18 cellular contexts compared by ENCODE assay signal in the genomic region with DNA sequence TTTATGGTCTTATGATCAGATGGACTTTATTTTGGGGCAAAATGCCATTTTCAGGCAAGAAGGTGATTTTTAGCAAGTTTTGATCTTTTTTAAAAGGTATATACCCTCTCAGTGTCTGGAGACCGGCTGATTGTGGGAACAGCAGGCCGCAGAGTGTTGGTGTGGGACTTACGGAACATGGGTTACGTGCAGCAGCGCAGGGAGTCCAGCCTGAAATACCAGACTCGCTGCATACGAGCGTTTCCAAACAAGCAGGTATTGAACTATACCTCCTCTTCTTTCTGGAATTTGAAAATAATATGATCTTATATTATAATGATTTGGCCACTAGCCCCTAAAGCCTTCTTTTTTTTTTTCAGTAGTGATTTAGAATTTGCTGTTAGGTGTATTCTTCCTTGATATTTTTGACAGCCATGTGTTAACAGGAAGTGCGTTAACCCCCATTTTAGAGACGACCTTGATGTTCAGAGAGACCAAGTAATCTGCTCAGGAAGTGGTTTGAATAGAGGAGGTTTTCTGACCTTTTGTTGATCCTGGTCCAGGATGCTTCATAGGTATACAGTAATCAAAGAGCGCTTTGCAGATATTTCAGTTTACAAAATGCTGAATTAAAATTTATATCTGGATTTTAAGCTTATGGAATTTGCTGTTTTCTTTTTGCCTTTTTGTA. TPM values are rescaled to one million over a fixed set of nuclear protein-coding genes. Genes with fewer than 3 reads are reported as not detected.
DNase-seq lines count a peak whose midpoint lies in the region; ATAC-seq, FAIRE-seq and TF ChIP-seq lines count a peak whose summit lies in the region.
"Had no signal": no experiment of that assay in that cellular context is flagged by ENCODE, and none has a peak within 500 bp of the region (broad histone marks: within the 10 kb centered on the region; RNA-seq: fewer than 3 reads in every experiment).

No MANE protein-coding gene starts in this region.

- H3K27me3 Mint-ChIP-seq in CD8-positive, alpha-beta memory T cell: no peaks in the 10 kb centered on the region
- H3K27me3 Mint-ChIP-seq in T-cell: no peaks in the 10 kb centered on the region

- POLR2A ChIA-PET in CD8-positive, alpha-beta memory T cell (lab: Charles Lee): interaction anchor here (0.6 kb wide), 1 partner anchor 28 kb away, joined by 3 read pairs; no protein-coding TSS in a partner anchor
- POLR2A ChIA-PET in T-cell (lab: Charles Lee): interaction anchor here in 1 of 2 donors (0.6 kb wide), 1 partner anchor 1223 kb away, joined by 9 read pairs; no protein-coding TSS in a partner anchor
- POLR2A ChIA-PET in K562 (lab: Yijun Ruan, JAX): interaction anchor here (0.7 kb wide), 1 partner anchor 41 kb away, joined by 3 read pairs; no protein-coding TSS in a partner anchor

- H3K9ac ChIP-seq in BLaER1 (no peak overlapping the region), K562 (ENCODE audit: insufficient read depth in 1 of 2, low read depth in 2 of 2, low read length in 2 of 2) (no peak overlapping the region)

- FAIRE-seq in K562 (lab: Jason Lieb, UNC): no peak

- peak overlapping the region; percentile 65 to 93 (median 80) for H3K27ac Mint-ChIP-seq in CD8-positive, alpha-beta memory T cell
- peak overlapping the region; percentile 68 to 85 for H3K27ac Mint-ChIP-seq in T-cell
- H3K27ac Mint-ChIP-seq: H9 had no signal

- no TSS peak for BruUV-seq in K562 (replicated peaks; lab: Mats Ljungman, UMichigan)

- H3K9me1 ChIP-seq in K562 (ENCODE audit: control insufficient read depth, insufficient read depth, low read length): no peaks in the 10 kb centered on the region

- H4K20me1 ChIP-seq in BLaER1: peaks cover 100% of the 10 kb centered on the region
- H4K20me1 ChIP-seq in K562 (replicated peaks; ENCODE audit: control insufficient read depth, insufficient read depth, low read length): peaks cover 10% of the 10 kb centered on the region

- H3K4me3 Mint-ChIP-seq in CD8-positive, alpha-beta memory T cell: peak overlapping the region; percentile 39 to 80 (median 56)
- peak overlapping the region; percentile 37 to 51 (median 45) for H3K4me3 Mint-ChIP-seq in T-cell
- H3K4me3 Mint-ChIP-seq: H9 had no signal

- TF ChIP-seq POLR2A in K562 (conservative IDR thresholded peaks at IDR 0.05): no peak

- H3K27me3 ChIP-seq in BLaER1 (no peaks in the 10 kb centered on the region), K562 (ENCODE audit: control insufficient read depth in 2 of 2, insufficient read depth in 2 of 2, low read length in 2 of 2) (no peaks in the 10 kb centered on the region)
- no peaks in the 10 kb centered on the region for H3K27me3 ChIP-seq in CD8-positive, alpha-beta memory T cell (ENCODE audit: insufficient read depth, low read length, poor library complexity, severe bottlenecking)
- H3K27me3 ChIP-seq: gastroesophageal sphincter, left lung, thyroid gland had no signal

- 93% methylated on average over 11 of the region's 11 CpGs for WGBS in K562 (ENCODE audit: insufficient coverage, low coverage, missing lambda C conversion rate)

- ATAC-seq in T-cell (replicated peaks in 1 of 4) (peak; percentile 91 to 100 (median 99)), K562 (no peak), HG02642 (IDR thresholded peaks at IDR 0.05; ENCODE audit: poor library complexity, unreplicated experiment) (no peak)
- ATAC-seq: gastroesophageal sphincter, left lung had no signal

- peaks cover 22 to 82% (median 27%) of the 10 kb centered on the region in 3 donors for H3K36me3 Mint-ChIP-seq in CD8-positive, alpha-beta memory T cell
- peaks cover 55% of the 10 kb centered on the region for H3K36me3 Mint-ChIP-seq in T-cell

- H3K79me2 ChIP-seq in K562 (ENCODE audit: control insufficient read depth, insufficient read depth, low read length): peaks cover 88% of the 10 kb centered on the region

- H3K4me2 ChIP-seq in BLaER1 (peak overlapping the region; percentile 90), K562 (ENCODE audit: insufficient read depth, low read length) (no peak overlapping the region)

- no peaks in the 10 kb centered on the region for H3K9me3 Mint-ChIP-seq in CD8-positive, alpha-beta memory T cell
- no peaks in the 10 kb centered on the region for H3K9me3 Mint-ChIP-seq in T-cell
- H3K9me3 Mint-ChIP-seq: H9 had no signal

- H3K4me1 ChIP-seq in BLaER1 (peaks cover 97% of the 10 kb centered on the region), K562 (replicated peaks in 1 of 2; ENCODE audit: control insufficient read depth in 2 of 2, insufficient read depth in 2 of 2, low read length in 2 of 2) (peaks cover 4 to 30% of the 10 kb centered on the region in 2 experiments; a peak in 4 of 5 replicates)
- peaks cover 65% of the 10 kb centered on the region for H3K4me1 ChIP-seq in CD8-positive, alpha-beta memory T cell (ENCODE audit: insufficient read depth, low read length)

- H3K36me3 ChIP-seq in BLaER1 (peaks cover 95% of the 10 kb centered on the region), K562 (ENCODE audit: control insufficient read depth, insufficient read depth, low read length) (peaks cover 99% of the 10 kb centered on the region)
- peaks cover 38% of the 10 kb centered on the region for H3K36me3 ChIP-seq in CD8-positive, alpha-beta memory T cell (ENCODE audit: insufficient read depth, low read length)

- CTCF ChIA-PET in CD8-positive, alpha-beta memory T cell (lab: Charles Lee): interaction anchor here (1.5 kb wide), 1 partner anchor 1259 kb away, joined by 4 read pairs; a partner anchor contains a TSS
- CTCF ChIA-PET in T-cell (lab: Charles Lee) (interaction anchor here in 1 of 2 donors (0.7 kb wide), 1 partner anchor 30 kb away, joined by 5 read pairs; no protein-coding TSS in a partner anchor), K562 (lab: Yijun Ruan, JAX; ENCODE audit: low intra/inter-chr PET ratio) (interaction anchor here (0.5 kb wide), 1 partner anchor 1528 kb away, joined by 3 read pairs; no protein-coding TSS in a partner anchor)

- H3K27ac ChIP-seq in BLaER1 (no peak overlapping the region), K562 (ENCODE audit: extremely low read depth, low read depth, low read length) (no peak overlapping the region; the same call in 2 of the 3 replicates)
- peak overlapping the region; percentile 28 for H3K27ac ChIP-seq in CD8-positive, alpha-beta memory T cell (ENCODE audit: low read depth, low read length)
- H3K27ac ChIP-seq: epithelial cell of prostate, gastroesophageal sphincter, left lung, thyroid gland had no signal

- no peak overlapping the region for H2AFZ ChIP-seq in K562 (ENCODE audit: low read depth, low read length)

- peak in 2 of 5 donors; percentile 68 to 72 for DNase-seq in CD8-positive, alpha-beta memory T cell
- DNase-seq in T-cell (peak in 3 of 34 experiments; percentile 25 to 33 (median 27)), K562 (ENCODE audit: extremely low read depth in 1 of 4, low spot score in 3 of 4) (no peak), CD1c-positive myeloid dendritic cell (ENCODE audit: extremely low spot score) (no peak), NCI-H1105 (lab: John Stamatoyannopoulos, UW) (no peak)
- no peak for DNase-seq in effector CD8-positive, alpha-beta T cell (lab: John Stamatoyannopoulos, UW)
- DNase-seq: cortex of kidney, DMS 273 treated with DMSO at 0.1 percent for 48 hours, H9, left lung, NCI-H748 treated with DMSO at 0.1 percent for 48 hours, RPMI8226, thyroid gland had no signal

- TF ChIP-seq CTCF in K562 (IDR thresholded peaks at IDR 0.05 in 2 of 3, conservative IDR thresholded peaks at IDR 0.05 in 1 of 3; ENCODE audit: insufficient read depth in 2 of 3, low read depth in 1 of 3, low read length in 3 of 3): no peak

- intact Hi-C loops in K562 (cut with micrococcal nuclease): no loop called here

- no peak for TF ChIP-seq RAD21 in K562 (CRISPR knock-in tag; conservative IDR thresholded peaks at IDR 0.05 in 1 of 2, IDR thresholded peaks at IDR 0.05 in 1 of 2)

- no peak for TF ChIP-seq EP300 in K562 (IDR thresholded peaks at IDR 0.05; ENCODE audit: low read length)

- H3K9me3 ChIP-seq in BLaER1 (no peaks in the 10 kb centered on the region), K562 (replicated peaks; ENCODE audit: control insufficient read depth, insufficient read depth, low read depth, low read length) (no peaks in the 10 kb centered on the region)
- H3K9me3 ChIP-seq in CD8-positive, alpha-beta memory T cell (ENCODE audit: low read length): no peaks in the 10 kb centered on the region
- H3K9me3 ChIP-seq: gastroesophageal sphincter, left lung, thyroid gland had no signal

- H3K4me1 Mint-ChIP-seq in CD8-positive, alpha-beta memory T cell: peaks cover 64 to 86% (median 83%) of the 10 kb centered on the region in 3 donors
- peaks cover 66 to 78% (median 72%) of the 10 kb centered on the region in 3 donors for H3K4me1 Mint-ChIP-seq in T-cell

- in situ Hi-C loops in K562 (cut with MboI): no loop called here

- H3K4me3 ChIP-seq in BLaER1 (peak overlapping the region; percentile 27; the same call in 1 of the 2 replicates), K562 (no peak overlapping the region)
- peak overlapping the region; percentile 17 for H3K4me3 ChIP-seq in CD8-positive, alpha-beta memory T cell (ENCODE audit: low read length)
- H3K4me3 ChIP-seq: gastroesophageal sphincter, left lung, thyroid gland had no signal

RNA-seq across cellular contexts. Expression of a gene that starts 6.2 kb away (rescaled TPM):
- 100 to 1,000 TPM; 254 to 255 TPM for total RNA-seq in CD8-positive, alpha-beta memory T cell
- 231 TPM for polyA plus RNA-seq in CD8-positive, alpha-beta memory T cell
- total RNA-seq in T-cell: 100 to 1,000 TPM; 116 to 139 (median 127) TPM
- 149 and 187 TPM in 2 replicates for total RNA-seq in K562 (2011; cell fraction: chromatin; rRNA removed; ENCODE audit: low replicate concordance)
- 124 and 136 TPM in 2 replicates for total RNA-seq in K562 (2011; cell fraction: nucleolus; rRNA removed)
- 122 and 148 TPM in 2 replicates for total RNA-seq in K562 (2011; cell fraction: nucleoplasm; rRNA removed)
- 167 and 343 TPM in 2 replicates for total RNA-seq in K562 (2014; rRNA removed)
- 175 and 182 TPM in 2 replicates for total RNA-seq in K562 (2014; rRNA removed; fragmentation: Illumina TruSeq; extraction: Trizol)
- total RNA-seq in K562 (2015; rRNA removed; fragmentation: Illumina TruSeq; extraction: Trizol): 176 TPM in 2 replicates
- 184 and 188 TPM in 2 replicates for total RNA-seq in K562 (2021)
- polyA plus RNA-seq in K562 (2011; rRNA removed): 284 and 291 TPM in 2 replicates
- polyA plus RNA-seq in K562 (2011; cell fraction: cytosol; rRNA removed): 229 and 238 TPM in 2 replicates
- 508 and 513 TPM in 2 replicates for polyA plus RNA-seq in K562 (2011; cell fraction: nucleus; rRNA removed)
- polyA plus RNA-seq in K562 (2012): 240 and 296 TPM in 2 replicates
- 225 and 269 TPM in 2 replicates for polyA plus RNA-seq in K562 (2014; fragmentation: Illumina TruSeq; extraction: Trizol)
- polyA plus RNA-seq in K562 (2014; fragmentation: Nextera tagmentation; extraction: Ambion mirVana): 100 to 1,000 TPM; 597 to 761 TPM
- polyA plus RNA-seq in K562 (2014; rRNA removed): 226 and 272 TPM in 2 replicates
- polyA minus RNA-seq in K562 (2011; rRNA and poly(A)+ RNA removed): 277 and 350 TPM in 2 replicates
- 163 and 167 TPM in 2 replicates for polyA minus RNA-seq in K562 (2011; cell fraction: cytosol; rRNA and poly(A)+ RNA removed)
- polyA minus RNA-seq in K562 (2011; cell fraction: nucleus; rRNA and poly(A)+ RNA removed): 142 and 231 TPM in 2 replicates

RNA-seq across cellular contexts. Expression of a gene that starts 12.5 kb away (rescaled TPM):
- not detected for total RNA-seq in CD8-positive, alpha-beta memory T cell
- polyA plus RNA-seq in CD8-positive, alpha-beta memory T cell: not detected
- total RNA-seq in T-cell (not detected), K562 (2014; rRNA removed) (0.36 and 0.37 TPM in 2 replicates), K562 (2014; rRNA removed; fragmentation: Illumina TruSeq; extraction: Trizol) (0.07 and 0.13 TPM in 2 replicates), K562 (2015; rRNA removed; fragmentation: Illumina TruSeq; extraction: Trizol) (0.07 TPM in 1 of 2 replicates, not detected in the other), K562 (2021) (0.40 and 0.58 TPM in 2 replicates)
- 0.42 TPM in 1 of 2 replicates, not detected in the other for total RNA-seq in K562 (2011; cell fraction: chromatin; rRNA removed; ENCODE audit: low replicate concordance)
- total RNA-seq in K562 (2011; cell fraction: nucleolus; rRNA removed): 0.33 TPM in 1 of 2 replicates, not detected in the other
- total RNA-seq in K562 (2011; cell fraction: nucleoplasm; rRNA removed): 0.38 TPM in 1 of 2 replicates, not detected in the other
- polyA plus RNA-seq in K562 (2011; rRNA removed) (0.08 TPM in 1 of 2 replicates, not detected in the other), K562 (2014; fragmentation: Illumina TruSeq; extraction: Trizol) (0.09 and 0.12 TPM in 2 replicates), K562 (2014; fragmentation: Nextera tagmentation; extraction: Ambion mirVana) (not detected), K562 (2014; rRNA removed) (0.05 and 0.37 TPM in 2 replicates)
- polyA plus RNA-seq in K562 (2011; cell fraction: cytosol; rRNA removed): 0.10 TPM in 1 of 2 replicates, not detected in the other
- 0.20 TPM in 1 of 2 replicates, not detected in the other for polyA plus RNA-seq in K562 (2011; cell fraction: nucleus; rRNA removed)
- polyA plus RNA-seq in K562 (2012): 0.26 and 0.44 TPM in 2 replicates
- polyA minus RNA-seq in K562 (2011; rRNA and poly(A)+ RNA removed): not detected in 2 replicates
- not detected in 2 replicates for polyA minus RNA-seq in K562 (2011; cell fraction: cytosol; rRNA and poly(A)+ RNA removed)
- not detected in 2 replicates for polyA minus RNA-seq in K562 (2011; cell fraction: nucleus; rRNA and poly(A)+ RNA removed)
- total RNA-seq: gastroesophageal sphincter, left lung, osteocyte, thyroid gland had no signal

RNA-seq across cellular contexts. Expression of a gene that starts 24.7 kb away (rescaled TPM):
- total RNA-seq in CD8-positive, alpha-beta memory T cell: not detected
- polyA plus RNA-seq in CD8-positive, alpha-beta memory T cell: not detected
- total RNA-seq in T-cell (under 1 TPM in 1 of 5 donors, not detected in 4; 0.33 TPM), K562 (2014; rRNA removed) (26.8 and 42.7 TPM in 2 replicates), K562 (2014; rRNA removed; fragmentation: Illumina TruSeq; extraction: Trizol) (0.41 and 0.58 TPM in 2 replicates), K562 (2015; rRNA removed; fragmentation: Illumina TruSeq; extraction: Trizol) (7.4 and 9.6 TPM in 2 replicates), K562 (2021) (43.2 and 43.5 TPM in 2 replicates)
- 2.2 and 9.0 TPM in 2 replicates for total RNA-seq in K562 (2011; cell fraction: chromatin; rRNA removed; ENCODE audit: low replicate concordance)
- total RNA-seq in K562 (2011; cell fraction: nucleolus; rRNA removed): 13.3 and 15.8 TPM in 2 replicates
- 5.8 and 6.7 TPM in 2 replicates for total RNA-seq in K562 (2011; cell fraction: nucleoplasm; rRNA removed)
- polyA plus RNA-seq in K562 (2011; rRNA removed) (1.2 and 2.8 TPM in 2 replicates), K562 (2014; fragmentation: Illumina TruSeq; extraction: Trizol) (0.55 and 2.8 TPM in 2 replicates), K562 (2014; fragmentation: Nextera tagmentation; extraction: Ambion mirVana) (not detected), K562 (2014; rRNA removed) (20.5 and 24.5 TPM in 2 replicates)
- 4.1 and 13.3 TPM in 2 replicates for polyA plus RNA-seq in K562 (2011; cell fraction: cytosol; rRNA removed)
- 3.4 and 9.2 TPM in 2 replicates for polyA plus RNA-seq in K562 (2011; cell fraction: nucleus; rRNA removed)
- polyA plus RNA-seq in K562 (2012): 7.9 and 14.4 TPM in 2 replicates
- 0.33 and 0.56 TPM in 2 replicates for polyA minus RNA-seq in K562 (2011; rRNA and poly(A)+ RNA removed)
- polyA minus RNA-seq in K562 (2011; cell fraction: cytosol; rRNA and poly(A)+ RNA removed): 8.2 and 15.7 TPM in 2 replicates
- 4.8 and 5.0 TPM in 2 replicates for polyA minus RNA-seq in K562 (2011; cell fraction: nucleus; rRNA and poly(A)+ RNA removed)
- total RNA-seq: H9, left lung, osteocyte, thyroid gland had no signal

Comparison
In these comparisons a context has a peak if more than half of its experiments do, and no peak if none do; other contexts are left out.
1. ATAC-seq: peak in T-cell (4 of 4); none in K562 (single experiment) and HG02642 (single experiment).